Comparison of ENCODE assay signal across 13 cellular contexts in genomic region chr3:177468331-177468730, GRCh38.
DNase-seq lines count a peak whose midpoint lies in the region; ATAC-seq and TF ChIP-seq lines count a peak whose summit lies in the region.
"Had no signal": no experiment of that assay in that cellular context is flagged by ENCODE, and none has a peak within 500 bp of the region (broad histone marks: within the 10 kb centered on the region; RNA-seq: fewer than 3 reads in every experiment).

No MANE protein-coding gene starts in this region.

- peak overlapping the region; percentile 37 for H3K4me3 Mint-ChIP-seq in HFFc6
- H3K4me3 Mint-ChIP-seq in activated T-cell treated with anti-CD3 and anti-CD28 coated beads, Interleukin-2, amount 50 U/mL, for 24 hours, result no peak overlapping the region
- H3K4me3 Mint-ChIP-seq: GM23338 had no signal

- H3K9me3 Mint-ChIP-seq in HFFc6, result no peaks in the 10 kb centered on the region
- H3K9me3 Mint-ChIP-seq in activated T-cell treated with anti-CD3 and anti-CD28 coated beads, Interleukin-2, amount 50 U/mL, for 24 hours, result no peaks in the 10 kb centered on the region
- H3K9me3 Mint-ChIP-seq: GM23338 had no signal

- peak; percentile 87 for DNase-seq in HFFc6
- peak; percentile 38 for DNase-seq in amniotic stem cell (lab: John Stamatoyannopoulos, UW)
- peak; percentile 70 for DNase-seq in right atrium auricular region (ENCODE audit: low spot score)
- no peak for DNase-seq in upper lobe of right lung
- no peak for DNase-seq in activated T-cell treated with anti-CD3 and anti-CD28 coated beads, Interleukin-2, amount 50 U/mL, for 24 hours
- no peak for DNase-seq in NCI-H1930 (lab: John Stamatoyannopoulos, UW)
- no peak for DNase-seq in NCI-H524 (lab: John Stamatoyannopoulos, UW)
- DNase-seq: activated CD8-positive, alpha-beta memory T cell treated with anti-CD3 and anti-CD28 coated beads, Interleukin-2, amount 50 U/mL, for 4 hours; DMS79; midbrain; NCI-H69; spleen had no signal

- peaks cover 72% of the 10 kb centered on the region for H3K4me1 Mint-ChIP-seq in HFFc6 (ENCODE audit: low read depth)
- H3K4me1 Mint-ChIP-seq in activated T-cell treated with anti-CD3 and anti-CD28 coated beads, Interleukin-2, amount 50 U/mL, for 24 hours (ENCODE audit: low read depth), result peaks cover 7% of the 10 kb centered on the region

- peaks cover 1% of the 10 kb centered on the region for H3K27me3 Mint-ChIP-seq in HFFc6 (ENCODE audit: insufficient read depth)
- H3K27me3 Mint-ChIP-seq in activated T-cell treated with anti-CD3 and anti-CD28 coated beads, Interleukin-2, amount 50 U/mL, for 24 hours, result no peaks in the 10 kb centered on the region

- H3K36me3 Mint-ChIP-seq in HFFc6 (ENCODE audit: low read depth), result no peaks in the 10 kb centered on the region
- H3K36me3 Mint-ChIP-seq in activated T-cell treated with anti-CD3 and anti-CD28 coated beads, Interleukin-2, amount 50 U/mL, for 24 hours (ENCODE audit: low read depth), result no peaks in the 10 kb centered on the region

- peak overlapping the region; percentile 76 for H3K27ac Mint-ChIP-seq in HFFc6
- H3K27ac Mint-ChIP-seq in activated T-cell treated with anti-CD3 and anti-CD28 coated beads, Interleukin-2, amount 50 U/mL, for 24 hours, result no peak overlapping the region
- H3K27ac Mint-ChIP-seq: GM23338 had no signal

- H3K27ac ChIP-seq in right atrium auricular region (peak overlapping the region in 1 of 2 donors; percentile 8), upper lobe of right lung (no peak overlapping the region)
- H3K27ac ChIP-seq: spleen had no signal

- peak; percentile 15 for ATAC-seq in upper lobe of right lung
- ATAC-seq: GM23338 had no signal

- H3K4me1 ChIP-seq in right atrium auricular region (peaks cover 0 to 33% of the 10 kb centered on the region in 2 donors), upper lobe of right lung (peaks cover 4% of the 10 kb centered on the region)
- H3K4me1 ChIP-seq: spleen had no signal

- H3K4me3 ChIP-seq in right atrium auricular region (no peak overlapping the region), upper lobe of right lung (no peak overlapping the region)
- H3K4me3 ChIP-seq: GM23338, spleen had no signal

- no peaks in the 10 kb centered on the region for H3K9me3 ChIP-seq in right atrium auricular region
- H3K9me3 ChIP-seq in upper lobe of right lung, result no peaks in the 10 kb centered on the region
- H3K9me3 ChIP-seq: spleen had no signal

- TF ChIP-seq CTCF in HFFc6 (IDR thresholded peaks at IDR 0.05) (no peak), right atrium auricular region (IDR thresholded peaks at IDR 0.05) (no peak), upper lobe of right lung (IDR thresholded peaks at IDR 0.05) (no peak)

- intact Hi-C loops in upper lobe of right lung (cut with DNase I), result no loop called here

- H3K27me3 ChIP-seq in right atrium auricular region (no peaks in the 10 kb centered on the region), upper lobe of right lung (no peaks in the 10 kb centered on the region)
- H3K27me3 ChIP-seq: spleen had no signal

- H3K36me3 ChIP-seq in right atrium auricular region, result no peaks in the 10 kb centered on the region
- no peaks in the 10 kb centered on the region for H3K36me3 ChIP-seq in upper lobe of right lung
- H3K36me3 ChIP-seq: spleen had no signal

Comparison
In these comparisons a context has a peak if more than half of its experiments do, and no peak if none do; other contexts are left out.
1. DNase-seq: peak in HFFc6 (single experiment), amniotic stem cell (single experiment) and right atrium auricular region (single experiment); none in upper lobe of right lung (single experiment), activated T-cell treated with anti-CD3 and anti-CD28 coated beads, Interleukin-2, amount 50 U/mL, for 24 hours (single experiment), NCI-H1930 (0 of 2) and NCI-H524 (0 of 2).